Comparison of ENCODE assay signal across 16 cellular contexts in genomic region chr3:192929755-192930491, GRCh38. TPM values are rescaled to one million over a fixed set of nuclear protein-coding genes. Genes with fewer than 3 reads are reported as not detected.
DNase-seq lines count a peak whose midpoint lies in the region; ATAC-seq, FAIRE-seq and TF ChIP-seq lines count a peak whose summit lies in the region.
"Had no signal": no experiment of that assay in that cellular context is flagged by ENCODE, and none has a peak within 500 bp of the region (broad histone marks: within the 10 kb centered on the region; RNA-seq: fewer than 3 reads in every experiment).

No MANE protein-coding gene starts in this region.

- FAIRE-seq in GM12892 (lab: Jason Lieb, UNC) (peak; percentile 30), RCC 7860 (lab: Jason Lieb, UNC) (no peak)
- FAIRE-seq: GM19239 had no signal

- 80% methylated on average over 9 of the region's 9 CpGs for WGBS in suprapubic skin

- H3K27me3 ChIP-seq in suprapubic skin, result no peaks in the 10 kb centered on the region

- no peaks in the 10 kb centered on the region for H3K9me3 ChIP-seq in suprapubic skin

- ATAC-seq in HG03095 (IDR thresholded peaks at IDR 0.05; ENCODE audit: unreplicated experiment), result no peak
- ATAC-seq in HG02759 (IDR thresholded peaks at IDR 0.05; ENCODE audit: unreplicated experiment), result no peak
- ATAC-seq: CD8-positive, alpha-beta T cell had no signal

- no peak overlapping the region for H3K27ac ChIP-seq in suprapubic skin

- peaks cover 4% of the 10 kb centered on the region for H3K4me1 ChIP-seq in suprapubic skin

- DNase-seq in GM12892 (ENCODE audit: insufficient read length) (no peak), NOMO-1 (lab: John Stamatoyannopoulos, UW; ENCODE audit: unreplicated experiment in 2 of 2) (peak; percentile 86 to 96), fibroblast of pulmonary artery (ENCODE audit: low read depth) (peak; percentile 31), retinal pigment epithelial cell (ENCODE audit: low read depth) (peak; percentile 82), suprapubic skin (ENCODE audit: low spot score in 2 of 2) (no peak), RCC 7860 (ENCODE audit: low spot score) (no peak)
- DNase-seq: amygdala; CD8-positive, alpha-beta T cell; cortex of kidney; islet precursor cell; NCI-H1048; NCI-H2227 treated with DMSO at 0.1 percent for 48 hours; posterior cingulate gyrus had no signal

- TF ChIP-seq EP300 in suprapubic skin (IDR thresholded peaks at IDR 0.05), result no peak

- no peaks in the 10 kb centered on the region for H3K36me3 ChIP-seq in suprapubic skin

- TF ChIP-seq CTCF in fibroblast of pulmonary artery (IDR thresholded peaks at IDR 0.05; ENCODE audit: low read length, missing control alignments), result no peak
- no peak for TF ChIP-seq CTCF in retinal pigment epithelial cell (conservative IDR thresholded peaks at IDR 0.05; ENCODE audit: low read depth, low read length)
- TF ChIP-seq CTCF in suprapubic skin (IDR thresholded peaks at IDR 0.05), result no peak

- TF ChIP-seq POLR2A in GM12892 (IDR thresholded peaks at IDR 0.05; ENCODE audit: low read depth, low read length) (no peak), suprapubic skin (IDR thresholded peaks at IDR 0.05) (no peak)

- H3K4me3 ChIP-seq in fibroblast of pulmonary artery (replicated peaks; ENCODE audit: low read depth, low read length) (no peak overlapping the region), retinal pigment epithelial cell (ENCODE audit: low read length) (no peak overlapping the region), suprapubic skin (no peak overlapping the region)

RNA-seq across cellular contexts. Expression of gene MB21D2, which starts 12.3 kb away (rescaled TPM):
- polyA plus RNA-seq in GM12892 (2012; ENCODE audit: missing spikeins), result 19.5 TPM
- total RNA-seq in suprapubic skin, result 10 to 100 TPM in 3 of 4 donors, 1 to 10 TPM in 1; 9.2 to 12.2 (median 10.7) TPM

Comparison
In these comparisons a context has a peak if more than half of its experiments do, and no peak if none do; other contexts are left out.
1. DNase-seq: peak in NOMO-1 (2 of 2), fibroblast of pulmonary artery (single experiment) and retinal pigment epithelial cell (single experiment); none in GM12892 (single experiment), suprapubic skin (0 of 2) and RCC 7860 (single experiment).